Comparison of ENCODE assay signal across 16 cellular contexts in genomic region chr21:28758883-28759242, GRCh38.
"Had no signal": no experiment of that assay in that cellular context is flagged by ENCODE, and none has a peak within 500 bp of the region (broad histone marks: within the 10 kb centered on the region; RNA-seq: fewer than 3 reads in every experiment).

No MANE protein-coding gene starts in this region.

- H3K27ac ChIP-seq: colonic mucosa, foreskin keratinocyte, parathyroid adenoma, prostate gland, upper lobe of left lung, uterus had no signal

- H3K27me3 ChIP-seq: colonic mucosa, foreskin keratinocyte, tibial artery, upper lobe of left lung, uterus had no signal

- H3K4me3 ChIP-seq: colonic mucosa, prostate gland, smooth muscle cell, tibial artery, upper lobe of left lung, uterus had no signal

- H3K4me1 ChIP-seq: colonic mucosa, foreskin keratinocyte, prostate gland, upper lobe of left lung had no signal

- DNase-seq: colonic mucosa; dermis blood vessel endothelial cell; foreskin keratinocyte; islet precursor cell; mammary epithelial cell; naive thymus-derived CD4-positive, alpha-beta T cell; nephron progenitor cell; retina; stimulated activated CD4-positive, alpha-beta T cell treated with anti-CD3 and anti-CD28 coated beads, Interleukin-2, amount 100 ng/mL, for 48 hours; stimulated activated naive CD4-positive, alpha-beta T cell treated with Interleukin-2 at 50 U/mL for 16 hours; tibial artery; upper lobe of left lung; uterus had no signal

- H3K36me3 ChIP-seq: colonic mucosa, prostate gland, tibial artery, upper lobe of left lung, uterus had no signal

- H3K9me3 ChIP-seq: colonic mucosa, prostate gland, tibial artery, upper lobe of left lung, uterus had no signal

- ATAC-seq: naive thymus-derived CD4-positive, alpha-beta T cell had no signal
